8 cellular contexts compared by ENCODE assay signal in genomic region chr6:155126727-155127439, GRCh38.
DNase-seq lines count a peak whose midpoint lies in the region; TF ChIP-seq lines count a peak whose summit lies in the region.

No MANE protein-coding gene starts in this region.

- H3K36me3 ChIP-seq in brain microvascular endothelial cell (replicated peaks): no peaks in the 10 kb centered on the region

- no peak for TF ChIP-seq CTCF in GM20000 (IDR thresholded peaks at IDR 0.05; ENCODE audit: extremely low read depth, missing control alignments)
- TF ChIP-seq CTCF in brain microvascular endothelial cell (IDR thresholded peaks at IDR 0.05; ENCODE audit: low read depth, low read length, missing control alignments): no peak

- H3K27me3 ChIP-seq in brain microvascular endothelial cell (replicated peaks): no peaks in the 10 kb centered on the region

- H3K4me3 ChIP-seq in brain microvascular endothelial cell (ENCODE audit: low read depth, low read length): no peak overlapping the region

- in situ Hi-C loops in brain microvascular endothelial cell (cut with HindIII; ENCODE audit: low pct_ligation_motif_present, low sequenced_read_pairs): no loop called here

- DNase-seq in GM20000 (ENCODE audit: low spot score) (peak; percentile 20), NCI-H69 (lab: John Stamatoyannopoulos, UW) (peak; percentile 14), brain microvascular endothelial cell (peak; percentile 93), DMS153 treated with DMSO at 0.1 percent for 48 hours (lab: John Stamatoyannopoulos, UW; ENCODE audit: unreplicated experiment) (no peak), NCI-H2171 treated with DMSO at 0.1 percent for 48 hours (lab: John Stamatoyannopoulos, UW) (no peak), NCI-H748 (lab: John Stamatoyannopoulos, UW; ENCODE audit: unreplicated experiment) (no peak), NCI-H345 treated with DMSO at 0.1 percent for 48 hours (lab: John Stamatoyannopoulos, UW; ENCODE audit: unreplicated experiment) (no peak)
- peak; percentile 30 to 64 for DNase-seq in stimulated activated CD4-positive, alpha-beta T cell treated with anti-CD3 and anti-CD28 coated beads, Interleukin-12 subunit alpha, Interleukin-12 subunit beta, amount 100 ng/mL, for 24 hours (ENCODE audit: low read depth in 2 of 2)

- H3K27ac ChIP-seq in brain microvascular endothelial cell: peak overlapping the region; percentile 67

Comparison
In these comparisons a context has a peak if more than half of its experiments do, and no peak if none do; other contexts are left out.
1. DNase-seq: peak in GM20000 (single experiment), NCI-H69 (single experiment), brain microvascular endothelial cell (single experiment) and stimulated activated CD4-positive, alpha-beta T cell treated with anti-CD3 and anti-CD28 coated beads, Interleukin-12 subunit alpha, Interleukin-12 subunit beta, amount 100 ng/mL, for 24 hours (2 of 2); none in DMS153 treated with DMSO at 0.1 percent for 48 hours (single experiment), NCI-H2171 treated with DMSO at 0.1 percent for 48 hours (single experiment), NCI-H748 (single experiment) and NCI-H345 treated with DMSO at 0.1 percent for 48 hours (single experiment).